21 cellular contexts compared by ENCODE assay signal in genomic region chr14:96060161-96060933, GRCh38. TPM values are rescaled to one million over a fixed set of nuclear protein-coding genes. Genes with fewer than 3 reads are reported as not detected.
DNase-seq lines count a peak whose midpoint lies in the region; ATAC-seq and TF ChIP-seq lines count a peak whose summit lies in the region.
"Had no signal": no experiment of that assay in that cellular context is flagged by ENCODE, and none has a peak within 500 bp of the region (broad histone marks: within the 10 kb centered on the region; RNA-seq: fewer than 3 reads in every experiment).

No MANE protein-coding gene starts in this region.

- peaks cover 4% of the 10 kb centered on the region for H3K27me3 ChIP-seq in RWPE2 (ENCODE audit: insufficient read depth, poor library complexity, severe bottlenecking)
- H3K27me3 ChIP-seq: SJSA1 had no signal

- no peak overlapping the region for H3K4me3 Mint-ChIP-seq in type B pancreatic cell
- H3K4me3 Mint-ChIP-seq in nephron progenitor cell = no peak overlapping the region
- H3K4me3 Mint-ChIP-seq: CD4-positive, CD25-positive, alpha-beta regulatory T cell; HFFc6 had no signal

- no peak for ATAC-seq in RWPE2 (ENCODE audit: low read depth)
- ATAC-seq in HG02970 (IDR thresholded peaks at IDR 0.05; ENCODE audit: low FRiP score, unreplicated experiment) = no peak
- ATAC-seq: Panc1 had no signal

- H3K27ac Mint-ChIP-seq in type B pancreatic cell (no peak overlapping the region), nephron progenitor cell (no peak overlapping the region)
- H3K27ac Mint-ChIP-seq: CD4-positive, CD25-positive, alpha-beta regulatory T cell; HFFc6 had no signal

- H3K36me3 ChIP-seq in RWPE2 (ENCODE audit: low read depth) = no peaks in the 10 kb centered on the region
- H3K36me3 ChIP-seq: SJSA1 had no signal

- H3K4me3 ChIP-seq in RWPE2 (ENCODE audit: severe bottlenecking) (no peak overlapping the region), coronary artery (no peak overlapping the region)
- H3K4me3 ChIP-seq: SJSA1 had no signal

- no peaks in the 10 kb centered on the region for H3K27me3 Mint-ChIP-seq in type B pancreatic cell
- no peaks in the 10 kb centered on the region for H3K27me3 Mint-ChIP-seq in nephron progenitor cell (ENCODE audit: low read depth, poor library complexity)

- no peaks in the 10 kb centered on the region for H3K4me1 ChIP-seq in RWPE2 (ENCODE audit: insufficient read depth, poor library complexity, severe bottlenecking)
- H3K4me1 ChIP-seq: SJSA1 had no signal

- H3K9me3 Mint-ChIP-seq in type B pancreatic cell (no peaks in the 10 kb centered on the region), nephron progenitor cell (no peaks in the 10 kb centered on the region)
- H3K9me3 Mint-ChIP-seq: CD4-positive, CD25-positive, alpha-beta regulatory T cell; HFFc6 had no signal

- TF ChIP-seq CTCF in RWPE2 (IDR thresholded peaks at IDR 0.05; ENCODE audit: poor library complexity, severe bottlenecking) (no peak), coronary artery (IDR thresholded peaks at IDR 0.05) (no peak), type B pancreatic cell (conservative IDR thresholded peaks at IDR 0.05) (no peak), nephron progenitor cell (IDR thresholded peaks at IDR 0.05) (no peak)

- DNase-seq in RWPE2 (ENCODE audit: low spot score) = peak; percentile 31
- DNase-seq in coronary artery (ENCODE audit: low spot score) = peak; percentile 14
- peak; percentile 55 for DNase-seq in mesenteric fat pad (ENCODE audit: low spot score)
- DNase-seq in type B pancreatic cell (ENCODE audit: extremely low spot score, unreplicated experiment) = peak; percentile 36
- no peak for DNase-seq in D341Med (ENCODE audit: low spot score)
- no peak for DNase-seq in nephron progenitor cell
- DNase-seq: CD4-positive, CD25-positive, alpha-beta regulatory T cell; DMS79; H7; HFFc6; Karpas-422; MV-4-11; NCI-H1694; NCI-H2081; NCI-H2171; NCI-H345; NCI-H524; NCI-H82 had no signal

- H3K36me3 Mint-ChIP-seq in type B pancreatic cell (peaks cover 12% of the 10 kb centered on the region), nephron progenitor cell (ENCODE audit: low read depth) (peaks cover 7% of the 10 kb centered on the region)
- H3K36me3 Mint-ChIP-seq: CD4-positive, CD25-positive, alpha-beta regulatory T cell had no signal

- H3K9me3 ChIP-seq in RWPE2 (ENCODE audit: severe bottlenecking) = no peaks in the 10 kb centered on the region
- H3K9me3 ChIP-seq: SJSA1 had no signal

- H3K27ac ChIP-seq in RWPE2 (ENCODE audit: poor library complexity, severe bottlenecking) (no peak overlapping the region), coronary artery (no peak overlapping the region)
- H3K27ac ChIP-seq: SJSA1 had no signal

- peaks cover 38% of the 10 kb centered on the region for H3K4me1 Mint-ChIP-seq in type B pancreatic cell (ENCODE audit: unreplicated experiment)
- H3K4me1 Mint-ChIP-seq in nephron progenitor cell = peaks cover 13% of the 10 kb centered on the region
- H3K4me1 Mint-ChIP-seq: CD4-positive, CD25-positive, alpha-beta regulatory T cell had no signal

RNA-seq across cellular contexts. Expression of gene C14orf132, which starts 21.2 kb away (rescaled TPM):
- total RNA-seq in mesenteric fat pad (2.7 TPM), type B pancreatic cell (ENCODE audit: low replicate concordance) (29.2 and 57.4 TPM in 2 replicates)

Comparison
In these comparisons a context has a peak if more than half of its experiments do, and no peak if none do; other contexts are left out.
1. DNase-seq: peak in RWPE2 (single experiment), coronary artery (single experiment), mesenteric fat pad (single experiment) and type B pancreatic cell (single experiment); none in D341Med (single experiment) and nephron progenitor cell (single experiment).